In genomic region chr18:4034815-4035214, GRCh38 we compare ENCODE assay signal across 4 cellular contexts.
TF ChIP-seq lines count a peak whose summit lies in the region.

No MANE protein-coding gene starts in this region.

TF ChIP-seq in HEK293, 187 proteins besides CTCF, POLR2A, EP300 and RAD21:
- 0 out of 2 replicates have a peak, but pooled peaks have one; percentile 14 for TF ChIP-seq ZNF146 (tag by site-specific recombination; IDR thresholded peaks at IDR 0.05)
TF ChIP-seq in HEK293: peak in this region for 1; not testable (repeated sequence) for 186.

TF ChIP-seq in WTC11, 78 proteins besides CTCF, POLR2A, EP300 and RAD21:
- peak; percentile 62; the same call in 1 of the 2 replicates for TF ChIP-seq GTF2I (CRISPR knock-in tag; conservative IDR thresholded peaks at IDR 0.05)
TF ChIP-seq in WTC11: peak in this region for 1; not testable (repeated sequence) for 77.

TF ChIP-seq in K562, 482 proteins besides CTCF, POLR2A, EP300 and RAD21:
- peak; percentile 75 for TF ChIP-seq RBM25 (IDR thresholded peaks at IDR 0.05; ENCODE audit: low read depth, low read length, severe bottlenecking)
- peak; percentile 65 for TF ChIP-seq ZNF146 (CRISPR knock-in tag; IDR thresholded peaks at IDR 0.05; ENCODE audit: unreplicated experiment)

TF ChIP-seq in H1, 55 proteins besides CTCF, POLR2A, EP300 and RAD21:
- 0 out of 2 replicates have a peak, but pooled peaks have one; percentile 22 for TF ChIP-seq KDM1A (IDR thresholded peaks at IDR 0.05; ENCODE audit: borderline replicate concordance, low read length)
